ENCODE assay signal across 9 cellular contexts in genomic region chr3:102089904-102090492, GRCh38.
DNase-seq lines count a peak whose midpoint lies in the region; ATAC-seq and TF ChIP-seq lines count a peak whose summit lies in the region.
"Had no signal": no experiment of that assay in that cellular context is flagged by ENCODE, and none has a peak within 500 bp of the region (broad histone marks: within the 10 kb centered on the region; RNA-seq: fewer than 3 reads in every experiment).

No MANE protein-coding gene starts in this region.

- H3K27ac ChIP-seq in right cardiac atrium (ENCODE audit: low read length) (no peak overlapping the region), tibial artery (peak overlapping the region; percentile 53 to 58), upper lobe of right lung (no peak overlapping the region)

- TF ChIP-seq CTCF in tibial artery (IDR thresholded peaks at IDR 0.05) (no peak), upper lobe of right lung (IDR thresholded peaks at IDR 0.05) (no peak)

- H3K27me3 ChIP-seq in right cardiac atrium (ENCODE audit: control insufficient read depth, insufficient read depth) (no peaks in the 10 kb centered on the region), tibial artery (no peaks in the 10 kb centered on the region), upper lobe of right lung (no peaks in the 10 kb centered on the region)

- H3K4me1 ChIP-seq in right cardiac atrium (ENCODE audit: control insufficient read depth, insufficient read depth, low read length) (no peaks in the 10 kb centered on the region), tibial artery (peaks cover 0 to 30% (median 4%) of the 10 kb centered on the region in 4 donors), upper lobe of right lung (no peaks in the 10 kb centered on the region)

- H3K4me3 ChIP-seq in right cardiac atrium (ENCODE audit: low read length) (no peak overlapping the region), tibial artery (no peak overlapping the region), upper lobe of right lung (no peak overlapping the region)

- DNase-seq in Right ventricle myocardium superior (no peak), left cardiac atrium (no peak), right cardiac atrium (no peak), tibial artery (no peak), upper lobe of right lung (no peak), D341Med (ENCODE audit: low spot score) (no peak)
- DNase-seq in effector CD4-positive, alpha-beta T cell, result no peak
- DNase-seq: C1 segment of cervical spinal cord had no signal

- 62% methylated on average over 7 of the region's 7 CpGs for WGBS in right cardiac atrium

- H3K36me3 ChIP-seq in tibial artery (no peaks in the 10 kb centered on the region), upper lobe of right lung (no peaks in the 10 kb centered on the region)

- H3K9me3 ChIP-seq in right cardiac atrium (ENCODE audit: control insufficient read depth, low read length) (no peaks in the 10 kb centered on the region), tibial artery (no peaks in the 10 kb centered on the region), upper lobe of right lung (no peaks in the 10 kb centered on the region)

- intact Hi-C loops in Right ventricle myocardium superior (cut with DNase I) (loop anchor here (10.0 kb wide), 1 partner anchor 285 kb away; no protein-coding TSS in a partner anchor), left cardiac atrium (cut with DNase I) (no loop called here), right cardiac atrium (cut with DNase I) (no loop called here), tibial artery (cut with DNase I; ENCODE audit: low total_unique reads) (loop anchor here (5.0 to 10.0 kb wide), 2 partner anchors 55 to 518 kb away; partner anchors contain the start of gene PCNP), upper lobe of right lung (cut with DNase I) (no loop called here)

- ATAC-seq in Right ventricle myocardium superior (ENCODE audit: poor library complexity) (peak; percentile 68), left cardiac atrium (no peak), SK-N-SH treated with all-trans-retinoic acid at 6 μM for 48 hours (peak; percentile 82), right cardiac atrium (peak; percentile 19 to 74), upper lobe of right lung (no peak)

TF ChIP-seq in SK-N-SH treated with all-trans-retinoic acid at 6 μM for 48 hours, 23 proteins besides CTCF, POLR2A, EP300 and RAD21:
- TF ChIP-seq ZFP3 (CRISPR knock-in tag; IDR thresholded peaks at IDR 0.05) (peak; percentile 34; the same call in 1 of the 2 replicates), ZNF70 (CRISPR knock-in tag; IDR thresholded peaks at IDR 0.05) (no peak), ZNF565 (CRISPR knock-in tag; conservative IDR thresholded peaks at IDR 0.05; ENCODE audit: low read depth) (no peak), ISL1 (CRISPR knock-in tag; IDR thresholded peaks at IDR 0.05) (peak; percentile 84), POU6F1 (CRISPR knock-in tag; IDR thresholded peaks at IDR 0.05; ENCODE audit: borderline replicate concordance, low read depth) (no peak), ESRRG (CRISPR knock-in tag; IDR thresholded peaks at IDR 0.05) (no peak), ZC3H10 (CRISPR knock-in tag; IDR thresholded peaks at IDR 0.05) (peak; percentile 97), TOX (CRISPR knock-in tag; IDR thresholded peaks at IDR 0.05; ENCODE audit: borderline replicate concordance) (peak; percentile 89; the same call in 1 of the 2 replicates), ZFP30 (CRISPR knock-in tag; IDR thresholded peaks at IDR 0.05) (no peak), ZNF8 (CRISPR knock-in tag; IDR thresholded peaks at IDR 0.05) (no peak), RARB (CRISPR knock-in tag; IDR thresholded peaks at IDR 0.05) (peak; percentile 71; the same call in 1 of the 2 replicates)
- TF ChIP-seq, protein P1, sequence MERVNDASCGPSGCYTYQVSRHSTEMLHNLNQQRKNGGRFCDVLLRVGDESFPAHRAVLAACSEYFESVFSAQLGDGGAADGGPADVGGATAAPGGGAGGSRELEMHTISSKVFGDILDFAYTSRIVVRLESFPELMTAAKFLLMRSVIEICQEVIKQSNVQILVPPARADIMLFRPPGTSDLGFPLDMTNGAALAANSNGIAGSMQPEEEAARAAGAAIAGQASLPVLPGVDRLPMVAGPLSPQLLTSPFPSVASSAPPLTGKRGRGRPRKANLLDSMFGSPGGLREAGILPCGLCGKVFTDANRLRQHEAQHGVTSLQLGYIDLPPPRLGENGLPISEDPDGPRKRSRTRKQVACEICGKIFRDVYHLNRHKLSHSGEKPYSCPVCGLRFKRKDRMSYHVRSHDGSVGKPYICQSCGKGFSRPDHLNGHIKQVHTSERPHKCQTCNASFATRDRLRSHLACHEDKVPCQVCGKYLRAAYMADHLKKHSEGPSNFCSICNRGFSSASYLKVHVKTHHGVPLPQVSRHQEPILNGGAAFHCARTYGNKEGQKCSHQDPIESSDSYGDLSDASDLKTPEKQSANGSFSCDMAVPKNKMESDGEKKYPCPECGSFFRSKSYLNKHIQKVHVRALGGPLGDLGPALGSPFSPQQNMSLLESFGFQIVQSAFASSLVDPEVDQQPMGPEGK (CRISPR knock-in tag; IDR thresholded peaks at IDR 0.05; ENCODE audit: borderline replicate concordance), result 0 out of 2 replicates have a peak, but pooled peaks have one; percentile 33
- TF ChIP-seq, protein P2, sequence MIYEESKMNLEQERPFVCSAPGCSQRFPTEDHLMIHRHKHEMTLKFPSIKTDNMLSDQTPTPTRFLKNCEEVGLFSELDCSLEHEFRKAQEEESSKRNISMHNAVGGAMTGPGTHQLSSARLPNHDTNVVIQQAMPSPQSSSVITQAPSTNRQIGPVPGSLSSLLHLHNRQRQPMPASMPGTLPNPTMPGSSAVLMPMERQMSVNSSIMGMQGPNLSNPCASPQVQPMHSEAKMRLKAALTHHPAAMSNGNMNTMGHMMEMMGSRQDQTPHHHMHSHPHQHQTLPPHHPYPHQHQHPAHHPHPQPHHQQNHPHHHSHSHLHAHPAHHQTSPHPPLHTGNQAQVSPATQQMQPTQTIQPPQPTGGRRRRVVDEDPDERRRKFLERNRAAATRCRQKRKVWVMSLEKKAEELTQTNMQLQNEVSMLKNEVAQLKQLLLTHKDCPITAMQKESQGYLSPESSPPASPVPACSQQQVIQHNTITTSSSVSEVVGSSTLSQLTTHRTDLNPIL (CRISPR knock-in tag; IDR thresholded peaks at IDR 0.05; ENCODE audit: low read depth), result 0 out of 2 replicates have a peak, but pooled peaks have one; percentile 27

Comparison
In these comparisons a context has a peak if more than half of its experiments do, and no peak if none do; other contexts are left out.
1. ATAC-seq: peak in Right ventricle myocardium superior (single experiment), SK-N-SH treated with all-trans-retinoic acid at 6 μM for 48 hours (single experiment) and right cardiac atrium (2 of 2); none in left cardiac atrium (0 of 2) and upper lobe of right lung (single experiment).
2. intact Hi-C loops: an anchor here in Right ventricle myocardium superior (10.0 kb wide) and tibial artery (5.0 to 10.0 kb wide); none called in left cardiac atrium, right cardiac atrium and upper lobe of right lung.
3. H3K27ac ChIP-seq: peak in tibial artery (2 of 2); none in right cardiac atrium (single experiment) and upper lobe of right lung (single experiment).